Comparison of ENCODE assay signal across 7 cellular contexts in genomic region chr13:110716235-110716505, GRCh38. TPM values are rescaled to one million over a fixed set of nuclear protein-coding genes. Genes with fewer than 3 reads are reported as not detected.
A peak's percentile ranks its signal among the peaks of the same experiment; 100 is the strongest.
DNase-seq lines count a peak whose midpoint lies in the region; ATAC-seq, FAIRE-seq and TF ChIP-seq lines count a peak whose summit lies in the region.

No MANE protein-coding gene starts in this region.

- H3K4me1 ChIP-seq in OCI-LY3 (ENCODE audit: low read length) = peaks cover 11% of the 10 kb centered on the region
- peaks cover 10 to 18% of the 10 kb centered on the region in 2 donors for H3K4me1 ChIP-seq in duodenal mucosa (ENCODE audit: control insufficient read depth in 1 of 2, insufficient read depth in 2 of 2, low read length in 2 of 2)
- H3K4me1 ChIP-seq in mononuclear cell (ENCODE audit: insufficient read depth, low read length) = peaks cover 24% of the 10 kb centered on the region

- peaks cover 39% of the 10 kb centered on the region for H4K20me1 ChIP-seq in OCI-LY3 (ENCODE audit: insufficient read depth, low read length)

- H3K9ac ChIP-seq in OCI-LY3 (ENCODE audit: low read length) (peak overlapping the region; percentile 83), duodenal mucosa (ENCODE audit: low read depth in 1 of 2, low read length in 2 of 2) (peak overlapping the region; percentile 97 to 98)

- TF ChIP-seq CTCF in OCI-LY3 (IDR thresholded peaks at IDR 0.05; ENCODE audit: low read depth, low read length) = no peak

- no peak for TF ChIP-seq POLR2A in GM12892 (IDR thresholded peaks at IDR 0.05; ENCODE audit: low read depth, low read length)

- H3K4me2 ChIP-seq in OCI-LY3 (ENCODE audit: low read length) = peak overlapping the region; percentile 93

- H2AFZ ChIP-seq in OCI-LY3 (ENCODE audit: low read depth, low read length) = peak overlapping the region; percentile 15; the same call in 1 of the 2 replicates

- DNase-seq in GM12892 (ENCODE audit: insufficient read length) = no peak
- no peak for DNase-seq in stimulated activated CD4-positive, alpha-beta T cell treated with anti-CD3 and anti-CD28 coated beads, Interleukin-2, amount 100 ng/mL, for 48 hours

- H3K9me3 ChIP-seq in OCI-LY3 (ENCODE audit: insufficient read depth, low read length) = no peaks in the 10 kb centered on the region
- H3K9me3 ChIP-seq in duodenal mucosa (ENCODE audit: control insufficient read depth in 1 of 2, low read length in 2 of 2) = no peaks in the 10 kb centered on the region
- H3K9me3 ChIP-seq in mononuclear cell (ENCODE audit: low read depth, low read length) = no peaks in the 10 kb centered on the region

- H3K27ac ChIP-seq in OCI-LY3 (ENCODE audit: low read length) (peak overlapping the region; percentile 36), duodenal mucosa (ENCODE audit: low read depth, low read length) (peak overlapping the region; percentile 97)

- FAIRE-seq in GM12892 (lab: Jason Lieb, UNC) = peak; percentile 72

- H3K4me3 ChIP-seq in OCI-LY3 (ENCODE audit: low read length) (peak overlapping the region; percentile 93), duodenal mucosa (ENCODE audit: low read depth in 1 of 2, low read length in 2 of 2) (peak overlapping the region; percentile 79 to 98), mononuclear cell (ENCODE audit: low read length) (peak overlapping the region; percentile 98)

- H3K36me3 ChIP-seq in OCI-LY3 (replicated peaks; ENCODE audit: low read depth, low read length) = peaks cover 16% of the 10 kb centered on the region
- H3K36me3 ChIP-seq in duodenal mucosa (ENCODE audit: control insufficient read depth in 1 of 2, insufficient read depth in 2 of 2, low read length in 2 of 2) = peaks cover 13 to 17% of the 10 kb centered on the region in 2 donors

- ATAC-seq in GM18858 (IDR thresholded peaks at IDR 0.05; ENCODE audit: unreplicated experiment) = no peak
- no peak for ATAC-seq in GM21528 (IDR thresholded peaks at IDR 0.05; ENCODE audit: low FRiP score, unreplicated experiment)

- peaks cover 72% of the 10 kb centered on the region for H3K79me2 ChIP-seq in OCI-LY3 (ENCODE audit: low read length)

- H3K27me3 ChIP-seq in OCI-LY3 (ENCODE audit: low read depth, low read length) (no peaks in the 10 kb centered on the region), duodenal mucosa (ENCODE audit: control insufficient read depth in 1 of 2, insufficient read depth in 2 of 2, low read length in 2 of 2) (no peaks in the 10 kb centered on the region), mononuclear cell (ENCODE audit: insufficient read depth, low read length) (no peaks in the 10 kb centered on the region)

RNA-seq across cellular contexts. Expression of gene ING1, which starts 2.7 kb away (rescaled TPM):
- 14.6 TPM for polyA plus RNA-seq in GM12892 (2012; ENCODE audit: missing spikeins)
- total RNA-seq in mononuclear cell = 18.7 TPM

RNA-seq across cellular contexts. Expression of gene CARS2, which starts 10.3 kb away (rescaled TPM):
- 77.9 TPM for polyA plus RNA-seq in GM12892 (2012; ENCODE audit: missing spikeins)
- total RNA-seq in mononuclear cell = 44.4 TPM
